13 cellular contexts compared by ENCODE assay signal in the genomic region with DNA sequence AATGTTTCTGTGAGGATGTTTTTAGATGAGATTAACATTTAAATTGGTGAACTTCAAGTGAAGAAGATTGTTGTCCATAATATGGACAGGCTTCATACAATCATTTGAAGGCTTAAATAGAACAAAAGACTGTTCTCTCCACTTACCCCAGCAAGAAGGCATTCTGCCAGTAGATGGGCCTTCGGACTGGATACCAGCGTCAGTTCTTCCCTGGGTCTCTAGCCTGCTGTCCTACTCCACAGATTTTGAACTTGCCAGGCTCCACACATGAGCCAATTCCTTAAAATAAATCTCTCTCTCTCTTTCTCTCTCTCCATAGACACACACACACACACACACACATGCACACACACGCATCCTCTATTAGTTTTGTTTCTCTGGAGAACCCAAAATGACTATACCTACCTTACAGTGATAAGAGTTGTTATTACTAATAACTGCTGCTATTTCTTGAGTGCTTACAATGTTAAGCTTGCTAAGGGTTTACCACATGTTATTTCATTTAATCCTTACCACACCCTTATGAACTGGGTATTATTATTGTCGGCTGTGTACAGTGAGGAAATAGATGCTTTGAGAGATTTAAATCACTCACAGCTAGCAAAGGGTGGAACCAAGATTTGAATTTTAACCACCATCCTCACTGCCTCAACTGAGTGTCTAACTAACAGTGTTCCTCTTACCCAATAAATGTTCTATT.
"Had no signal": no experiment of that assay in that cellular context is flagged by ENCODE, and none has a peak within 500 bp of the region (broad histone marks: within the 10 kb centered on the region; RNA-seq: fewer than 3 reads in every experiment).

No MANE protein-coding gene starts in this region.

- H3K9me3 Mint-ChIP-seq: activated B cell treated with CpG ODN at 0.5 μM for 24 hours; activated naive CD4-positive, alpha-beta T cell treated with anti-CD3 and anti-CD28 coated beads, Interleukin-2, amount 10 ng/mL, durations not matched to agents 7 days and 5 days; activated T-helper 2 cell treated with anti-CD3 and anti-CD28 coated beads, Interferon-gamma antibody, Interleukin-2, Interleukin-4, amounts not matched to agents 10 μg/mL and 5 μg/mL and 100 μg/mL, durations not matched to agents 14 hours and 24 hours and 36 hours; naive thymus-derived CD8-positive, alpha-beta T cell had no signal

- H3K9me3 ChIP-seq: breast epithelium, spleen, tibial artery had no signal

- DNase-seq: activated B cell treated with CpG ODN at 0.5 μM for 24 hours; activated CD4-positive, alpha-beta T cell treated with anti-CD3 and anti-CD28 coated beads, Interleukin-2, amount 50 U/mL, for 1 hour; activated naive CD4-positive, alpha-beta T cell treated with anti-CD3 and anti-CD28 coated beads, Interleukin-2, amount 10 ng/mL, durations not matched to agents 7 days and 5 days; dermis blood vessel endothelial cell; foreskin fibroblast; left cardiac atrium; mesenchymal stem cell; naive thymus-derived CD8-positive, alpha-beta T cell; posterior cingulate gyrus; spleen; tibial artery had no signal

- H3K27ac Mint-ChIP-seq: activated B cell treated with CpG ODN at 0.5 μM for 24 hours; activated naive CD4-positive, alpha-beta T cell treated with anti-CD3 and anti-CD28 coated beads, Interleukin-2, amount 10 ng/mL, durations not matched to agents 7 days and 5 days; activated T-helper 2 cell treated with anti-CD3 and anti-CD28 coated beads, Interferon-gamma antibody, Interleukin-2, Interleukin-4, amounts not matched to agents 10 μg/mL and 5 μg/mL and 100 μg/mL, durations not matched to agents 14 hours and 24 hours and 36 hours had no signal

- H3K27ac ChIP-seq: spleen, tibial artery had no signal

- H3K4me3 Mint-ChIP-seq: activated B cell treated with CpG ODN at 0.5 μM for 24 hours; activated naive CD4-positive, alpha-beta T cell treated with anti-CD3 and anti-CD28 coated beads, Interleukin-2, amount 10 ng/mL, durations not matched to agents 7 days and 5 days had no signal

- H3K4me3 ChIP-seq: breast epithelium, spleen, tibial artery had no signal

- H3K27me3 ChIP-seq: breast epithelium, spleen, tibial artery had no signal

- ATAC-seq: left cardiac atrium had no signal

- H3K36me3 Mint-ChIP-seq: activated naive CD4-positive, alpha-beta T cell treated with anti-CD3 and anti-CD28 coated beads, Interleukin-2, amount 10 ng/mL, durations not matched to agents 7 days and 5 days; naive thymus-derived CD8-positive, alpha-beta T cell had no signal

- H3K36me3 ChIP-seq: breast epithelium, spleen, tibial artery had no signal

- H3K4me1 ChIP-seq: breast epithelium, tibial artery had no signal

- H3K27me3 Mint-ChIP-seq: activated B cell treated with CpG ODN at 0.5 μM for 24 hours; activated naive CD4-positive, alpha-beta T cell treated with anti-CD3 and anti-CD28 coated beads, Interleukin-2, amount 10 ng/mL, durations not matched to agents 7 days and 5 days; naive thymus-derived CD8-positive, alpha-beta T cell had no signal
